ENCODE assay signal across 7 cellular contexts in the genomic region with DNA sequence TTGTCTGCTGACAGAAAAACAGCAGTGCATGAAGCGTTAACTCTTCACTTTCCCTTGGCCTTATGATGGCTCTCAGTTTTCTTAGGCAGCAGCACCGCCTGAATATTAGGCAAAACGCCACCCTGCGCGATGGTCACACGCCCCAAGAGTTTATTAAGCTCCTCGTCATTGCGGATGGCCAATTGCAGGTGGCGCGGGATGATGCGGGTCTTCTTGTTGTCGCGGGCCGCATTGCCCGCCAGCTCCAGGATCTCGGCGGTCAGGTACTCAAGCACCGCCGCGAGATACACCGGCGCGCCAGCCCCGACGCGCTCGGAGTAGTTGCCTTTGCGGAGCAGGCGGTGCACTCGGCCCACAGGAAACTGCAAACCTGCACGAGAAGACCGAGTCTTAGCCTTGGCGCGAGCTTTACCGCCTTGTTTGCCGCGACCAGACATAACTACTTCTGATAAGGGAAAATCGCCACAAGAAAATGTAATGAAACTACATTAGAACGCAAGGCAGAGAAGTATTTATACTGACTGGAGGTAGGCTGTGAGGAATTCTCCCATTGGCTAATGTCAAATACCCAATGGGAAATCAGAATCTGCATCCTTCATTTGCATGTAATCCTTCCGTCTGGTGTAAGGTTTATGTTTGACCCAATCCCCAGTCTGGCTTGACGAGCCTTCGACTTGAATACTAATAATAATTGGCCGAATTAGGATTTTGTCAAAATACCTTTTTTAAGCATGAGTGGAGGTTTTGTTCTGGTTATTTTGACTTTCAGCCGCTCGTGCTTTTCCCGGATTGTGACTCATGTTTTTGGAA. TPM values are rescaled to one million over a fixed set of nuclear protein-coding genes. Genes with fewer than 3 reads are reported as not detected.
DNase-seq lines count a peak whose midpoint lies in the region; ATAC-seq and TF ChIP-seq lines count a peak whose summit lies in the region.

No MANE protein-coding gene starts in this region.

- H3K27ac ChIP-seq in SK-N-MC (peak overlapping the region; percentile 99), heart right ventricle (peak overlapping the region; percentile 16 to 91 (median 80)), parathyroid adenoma (peak overlapping the region; percentile 84)

- intact Hi-C loops in heart right ventricle (cut with DNase I) = loop anchor here in 3 of 10 donors (1.0 to 10.0 kb wide), 4 partner anchors 10 to 1111 kb away; a partner anchor contains a TSS

- peak; percentile 96 for TF ChIP-seq POLR2A in GM15510 (IDR thresholded peaks at IDR 0.05; ENCODE audit: borderline replicate concordance, extremely low read depth, insufficient read length)

- peak; percentile 67 for ATAC-seq in HG02642 (IDR thresholded peaks at IDR 0.05; ENCODE audit: poor library complexity, unreplicated experiment)
- peak; percentile 83 to 91 (median 89) for ATAC-seq in heart right ventricle

- peak overlapping the region; percentile 89 for H3K4me2 ChIP-seq in parathyroid adenoma (ENCODE audit: low read length)

- peak overlapping the region; percentile 93 for H3K4me3 ChIP-seq in SK-N-MC
- peak overlapping the region; percentile 18 to 69 (median 62) for H3K4me3 ChIP-seq in heart right ventricle
- H3K4me3 ChIP-seq in parathyroid adenoma (ENCODE audit: low read depth, low read length) = peak overlapping the region; percentile 69

- DNase-seq in NAMALWA (ENCODE audit: low spot score) (peak; percentile 97), SK-N-MC (ENCODE audit: low read depth, low spot score) (no peak), amygdala (lab: John Stamatoyannopoulos, UW) (peak in 47 of 56 donors; percentile 2 to 81 (median 40)), heart right ventricle (peak; percentile 54 to 70)

- no peaks in the 10 kb centered on the region for H3K9me3 ChIP-seq in SK-N-MC (ENCODE audit: low read depth, low read length)
- no peaks in the 10 kb centered on the region for H3K9me3 ChIP-seq in heart right ventricle
- no peaks in the 10 kb centered on the region for H3K9me3 ChIP-seq in parathyroid adenoma (ENCODE audit: control insufficient read depth, low read length)

- no peaks in the 10 kb centered on the region for H3K27me3 ChIP-seq in heart right ventricle
- no peaks in the 10 kb centered on the region for H3K27me3 ChIP-seq in parathyroid adenoma (ENCODE audit: control insufficient read depth, insufficient read depth, low read length)

- H3K4me1 ChIP-seq in heart right ventricle = peaks cover 0 to 41% (median 17%) of the 10 kb centered on the region in 9 donors
- H3K4me1 ChIP-seq in parathyroid adenoma = no peaks in the 10 kb centered on the region

- H3K9ac ChIP-seq in SK-N-MC (ENCODE audit: insufficient read length) = peak overlapping the region; percentile 95
- no peak overlapping the region for H3K9ac ChIP-seq in parathyroid adenoma

- TF ChIP-seq CTCF in heart right ventricle (IDR thresholded peaks at IDR 0.05) (no peak), parathyroid adenoma (IDR thresholded peaks at IDR 0.05) (no peak)

- no peaks in the 10 kb centered on the region for H3K36me3 ChIP-seq in SK-N-MC (ENCODE audit: insufficient read depth, low read length)
- no peaks in the 10 kb centered on the region for H3K36me3 ChIP-seq in heart right ventricle
- H3K36me3 ChIP-seq in parathyroid adenoma (ENCODE audit: control insufficient read depth, insufficient read depth, low read length) = no peaks in the 10 kb centered on the region

- peak overlapping the region; percentile 53 for H2AFZ ChIP-seq in parathyroid adenoma

- H3K79me2 ChIP-seq in parathyroid adenoma = no peaks in the 10 kb centered on the region

- 0 to 1% methylated on average over 46 of the region's 46 CpGs for WGBS in heart right ventricle, 2 donors

RNA-seq across cellular contexts. Expression of a gene that starts 53.9 kb away (rescaled TPM):
- 1 to 10 TPM; 2.4 to 7.7 (median 4.7) TPM for total RNA-seq in heart right ventricle
- polyA plus RNA-seq in heart right ventricle = 1 to 10 TPM; 1.4 to 2.5 TPM
